19 cellular contexts compared by ENCODE assay signal in genomic region chr13:36795463-36795862, GRCh38.
"Had no signal": no experiment of that assay in that cellular context is flagged by ENCODE, and none has a peak within 500 bp of the region (broad histone marks: within the 10 kb centered on the region; RNA-seq: fewer than 3 reads in every experiment).

No MANE protein-coding gene starts in this region.

- H3K4me3 ChIP-seq: esophagus squamous epithelium, gastroesophageal sphincter, psoas muscle, right lobe of liver, suprapubic skin, thyroid gland, upper lobe of left lung, uterus had no signal

- H3K27ac ChIP-seq: epithelial cell of prostate, esophagus squamous epithelium, gastroesophageal sphincter, neutrophil, psoas muscle, right lobe of liver, suprapubic skin, thyroid gland, upper lobe of left lung, uterus had no signal

- H3K4me1 ChIP-seq: esophagus squamous epithelium, gastroesophageal sphincter, psoas muscle, right lobe of liver, suprapubic skin, thyroid gland, upper lobe of left lung, uterus had no signal

- DNase-seq: effector memory CD4-positive, alpha-beta T cell; esophagus squamous epithelium; foreskin fibroblast; glutamatergic neuron; naive thymus-derived CD4-positive, alpha-beta T cell; psoas muscle; retina; right lobe of liver; stimulated activated CD4-positive, alpha-beta T cell treated with anti-CD3 and anti-CD28 coated beads, Interleukin-4, amount 100 ng/mL, for 1 hour; stimulated activated CD8-positive, alpha-beta memory T cell treated with anti-CD3 and anti-CD28 coated beads, Interleukin-4, amount 100 ng/mL, for 48 hours; stimulated activated naive CD8-positive, alpha-beta T cell treated with anti-CD3 and anti-CD28 coated beads, Interleukin-15, Interleukin-2, amounts not matched to agents 100 U/mL and 50 U/mL, for 24 hours; thyroid gland; upper lobe of left lung; uterus had no signal

- H3K36me3 ChIP-seq: esophagus squamous epithelium, gastroesophageal sphincter, neutrophil, right lobe of liver, suprapubic skin, thyroid gland, upper lobe of left lung, uterus had no signal

- H3K27me3 ChIP-seq: esophagus squamous epithelium, gastroesophageal sphincter, right lobe of liver, suprapubic skin, thyroid gland, upper lobe of left lung, uterus had no signal

- H3K9me3 Mint-ChIP-seq: naive thymus-derived CD4-positive, alpha-beta T cell; stimulated activated effector memory CD8-positive, alpha-beta T cell treated with anti-CD3 and anti-CD28 coated beads, Interleukin-12 subunit alpha, Interleukin-12 subunit beta, amount 100 ng/mL, for 72 hours had no signal

- H3K36me3 Mint-ChIP-seq: naive thymus-derived CD4-positive, alpha-beta T cell; stimulated activated effector memory CD8-positive, alpha-beta T cell treated with anti-CD3 and anti-CD28 coated beads, Interleukin-12 subunit alpha, Interleukin-12 subunit beta, amount 100 ng/mL, for 72 hours had no signal

- H3K9me3 ChIP-seq: esophagus squamous epithelium, gastroesophageal sphincter, neutrophil, psoas muscle, right lobe of liver, suprapubic skin, thyroid gland, upper lobe of left lung, uterus had no signal

- H3K27ac Mint-ChIP-seq: naive thymus-derived CD4-positive, alpha-beta T cell; stimulated activated effector memory CD8-positive, alpha-beta T cell treated with anti-CD3 and anti-CD28 coated beads, Interleukin-12 subunit alpha, Interleukin-12 subunit beta, amount 100 ng/mL, for 72 hours had no signal

- H3K4me1 Mint-ChIP-seq: stimulated activated effector memory CD8-positive, alpha-beta T cell treated with anti-CD3 and anti-CD28 coated beads, Interleukin-12 subunit alpha, Interleukin-12 subunit beta, amount 100 ng/mL, for 72 hours had no signal

- H3K4me3 Mint-ChIP-seq: naive thymus-derived CD4-positive, alpha-beta T cell; stimulated activated effector memory CD8-positive, alpha-beta T cell treated with anti-CD3 and anti-CD28 coated beads, Interleukin-12 subunit alpha, Interleukin-12 subunit beta, amount 100 ng/mL, for 72 hours had no signal

- ATAC-seq: gastroesophageal sphincter; naive thymus-derived CD4-positive, alpha-beta T cell; psoas muscle; right lobe of liver; stimulated activated effector memory CD8-positive, alpha-beta T cell treated with anti-CD3 and anti-CD28 coated beads, Interleukin-12 subunit alpha, Interleukin-12 subunit beta, amount 100 ng/mL, for 72 hours; stimulated activated naive CD8-positive, alpha-beta T cell treated with anti-CD3 and anti-CD28 coated beads, Interleukin-15, Interleukin-2, amounts not matched to agents 100 U/mL and 50 U/mL, for 24 hours had no signal
